ENCODE assay signal across 8 cellular contexts in genomic region chr17:4949321-4950074, GRCh38. TPM values are rescaled to one million over a fixed set of nuclear protein-coding genes. Genes with fewer than 3 reads are reported as not detected.
DNase-seq lines count a peak whose midpoint lies in the region; ATAC-seq and TF ChIP-seq lines count a peak whose summit lies in the region.

No MANE protein-coding gene starts in this region.

- no peak for TF ChIP-seq CTCF in osteoblast (IDR thresholded peaks at IDR 0.05; ENCODE audit: extremely low read depth, low read depth, low read length)
- no peak for TF ChIP-seq CTCF in upper lobe of right lung (IDR thresholded peaks at IDR 0.05)

- peak; percentile 30 for ATAC-seq in GM18873 (IDR thresholded peaks at IDR 0.05; ENCODE audit: low FRiP score, unreplicated experiment)
- peak; percentile 35 for ATAC-seq in HG03439 (IDR thresholded peaks at IDR 0.05; ENCODE audit: unreplicated experiment)
- ATAC-seq in upper lobe of right lung, result peak; percentile 67

- H3K4me3 ChIP-seq in SJCRH30 (peak overlapping the region; percentile 96), osteoblast (ENCODE audit: insufficient read depth, low read length) (peak overlapping the region; percentile 96), upper lobe of right lung (peak overlapping the region; percentile 99)

- peak; percentile 20 for DNase-seq in AG08395 (ENCODE audit: low spot score)
- peak; percentile 81 to 85 for DNase-seq in SJCRH30
- peak; percentile 86 for DNase-seq in activated naive CD4-positive, alpha-beta T cell treated with anti-CD3 and anti-CD28 coated beads for 36 hours
- peak; percentile 88 for DNase-seq in glomerular visceral epithelial cell (ENCODE audit: extremely low spot score)
- peak; percentile 94 for DNase-seq in osteoblast (ENCODE audit: insufficient read length, low spot score, missing footprints)
- DNase-seq in upper lobe of right lung, result peak; percentile 94

- peaks cover 34% of the 10 kb centered on the region for H4K20me1 ChIP-seq in osteoblast (ENCODE audit: insufficient read depth, low read length)

- peak overlapping the region; percentile 97 for H3K4me3 Mint-ChIP-seq in activated naive CD4-positive, alpha-beta T cell treated with anti-CD3 and anti-CD28 coated beads for 36 hours

- peak overlapping the region; percentile 99 for H3K27ac Mint-ChIP-seq in activated naive CD4-positive, alpha-beta T cell treated with anti-CD3 and anti-CD28 coated beads for 36 hours

- peaks cover 38% of the 10 kb centered on the region for H3K79me2 ChIP-seq in osteoblast (ENCODE audit: insufficient read depth, low read length)

- H3K27me3 ChIP-seq in SJCRH30 (no peaks in the 10 kb centered on the region), osteoblast (ENCODE audit: insufficient read depth, low read length) (no peaks in the 10 kb centered on the region), upper lobe of right lung (no peaks in the 10 kb centered on the region)

- H3K27me3 Mint-ChIP-seq in activated naive CD4-positive, alpha-beta T cell treated with anti-CD3 and anti-CD28 coated beads for 36 hours (ENCODE audit: low read depth), result no peaks in the 10 kb centered on the region

- peaks cover 40% of the 10 kb centered on the region for H3K36me3 ChIP-seq in SJCRH30
- H3K36me3 ChIP-seq in osteoblast (ENCODE audit: insufficient read depth, low read length), result peaks cover 23% of the 10 kb centered on the region
- H3K36me3 ChIP-seq in upper lobe of right lung, result peaks cover 23% of the 10 kb centered on the region

- peak overlapping the region; percentile 97 for H3K4me2 ChIP-seq in osteoblast (ENCODE audit: insufficient read depth, low read length)

- CTCF ChIA-PET in activated naive CD4-positive, alpha-beta T cell treated with anti-CD3 and anti-CD28 coated beads for 36 hours (lab: Charles Lee), result no interaction called here

- peak overlapping the region; percentile 84 for H2AFZ ChIP-seq in osteoblast (ENCODE audit: low read length)

- H3K9me3 ChIP-seq in SJCRH30 (replicated peaks) (no peaks in the 10 kb centered on the region), osteoblast (ENCODE audit: low read depth, low read length) (no peaks in the 10 kb centered on the region), upper lobe of right lung (no peaks in the 10 kb centered on the region)

- intact Hi-C loops in activated naive CD4-positive, alpha-beta T cell treated with anti-CD3 and anti-CD28 coated beads for 36 hours (cut with micrococcal nuclease), result loop anchor here (1.0 to 10.0 kb wide), 7 partner anchors 40 to 985 kb away; partner anchors contain the start of genes ARRB2, ATP2A3, CYB5D2 and INCA1
- intact Hi-C loops in upper lobe of right lung (cut with DNase I), result no loop called here

- H3K4me1 ChIP-seq in SJCRH30 (peaks cover 30% of the 10 kb centered on the region), osteoblast (ENCODE audit: insufficient read depth, low read length) (peaks cover 54% of the 10 kb centered on the region), upper lobe of right lung (peaks cover 40% of the 10 kb centered on the region)

- H3K36me3 Mint-ChIP-seq in activated naive CD4-positive, alpha-beta T cell treated with anti-CD3 and anti-CD28 coated beads for 36 hours (ENCODE audit: low read depth), result peaks cover 33% of the 10 kb centered on the region

- H3K4me1 Mint-ChIP-seq in activated naive CD4-positive, alpha-beta T cell treated with anti-CD3 and anti-CD28 coated beads for 36 hours (ENCODE audit: low read depth), result peaks cover 29% of the 10 kb centered on the region

- peak overlapping the region; percentile 98 for H3K27ac ChIP-seq in SJCRH30
- H3K27ac ChIP-seq in osteoblast (ENCODE audit: low read depth, low read length), result peak overlapping the region; percentile 72
- peak overlapping the region; percentile 97 for H3K27ac ChIP-seq in upper lobe of right lung

- no peaks in the 10 kb centered on the region for H3K9me3 Mint-ChIP-seq in activated naive CD4-positive, alpha-beta T cell treated with anti-CD3 and anti-CD28 coated beads for 36 hours

RNA-seq across cellular contexts. Expression of gene PFN1, which starts 1.2 kb away (rescaled TPM):
- total RNA-seq in SJCRH30 (2014; rRNA removed; shearing (Covaris generic)), result 1,061 and 1,115 TPM in 2 replicates
- 1,000 to 10,000 TPM; 1,812 to 1,876 TPM for total RNA-seq in activated naive CD4-positive, alpha-beta T cell treated with anti-CD3 and anti-CD28 coated beads for 36 hours
- total RNA-seq in osteoblast (347 and 425 TPM in 2 replicates), upper lobe of right lung (457 TPM)

RNA-seq across cellular contexts. Expression of gene ENO3, which starts 1.4 kb away (rescaled TPM):
- 124 and 129 TPM in 2 replicates for total RNA-seq in SJCRH30 (2014; rRNA removed; shearing (Covaris generic))
- total RNA-seq in activated naive CD4-positive, alpha-beta T cell treated with anti-CD3 and anti-CD28 coated beads for 36 hours, result 10 to 100 TPM; 26.7 to 28.9 TPM
- 2.9 TPM in 2 replicates for total RNA-seq in osteoblast
- 8.6 TPM for total RNA-seq in upper lobe of right lung

RNA-seq across cellular contexts. Expression of gene RNF167, which starts 9.4 kb away (rescaled TPM):
- total RNA-seq in SJCRH30 (2014; rRNA removed; shearing (Covaris generic)), result 35.7 and 38.7 TPM in 2 replicates
- total RNA-seq in activated naive CD4-positive, alpha-beta T cell treated with anti-CD3 and anti-CD28 coated beads for 36 hours, result 100 to 1,000 TPM; 133 to 140 TPM
- total RNA-seq in osteoblast (25.3 and 26.5 TPM in 2 replicates), upper lobe of right lung (92.9 TPM)

RNA-seq across cellular contexts. Expression of gene SLC25A11, which starts 9.7 kb away (rescaled TPM):
- 43.9 and 45.3 TPM in 2 replicates for total RNA-seq in SJCRH30 (2014; rRNA removed; shearing (Covaris generic))
- total RNA-seq in activated naive CD4-positive, alpha-beta T cell treated with anti-CD3 and anti-CD28 coated beads for 36 hours, result 10 to 100 TPM; 63.8 to 65.2 TPM
- total RNA-seq in osteoblast (43.6 and 47.4 TPM in 2 replicates), upper lobe of right lung (55.0 TPM)

RNA-seq across cellular contexts. Expression of gene GP1BA, which starts 17.4 kb away (rescaled TPM):
- total RNA-seq in SJCRH30 (2014; rRNA removed; shearing (Covaris generic)), result not detected in 2 replicates
- total RNA-seq in activated naive CD4-positive, alpha-beta T cell treated with anti-CD3 and anti-CD28 coated beads for 36 hours, result not detected
- total RNA-seq in osteoblast (not detected in 2 replicates), upper lobe of right lung (0.55 TPM)

Comparison
In these comparisons a context has a peak if more than half of its experiments do, and no peak if none do; other contexts are left out.
1. Peak in every context shown above with its lines: DNase-seq, ATAC-seq, H3K4me3 ChIP-seq and H3K27ac ChIP-seq.
2. DNase-seq: peak in every context shown above with its lines; median percentile 94 in osteoblast; 94 in upper lobe of right lung; 88 in glomerular visceral epithelial cell; 86 in activated naive CD4-positive, alpha-beta T cell treated with anti-CD3 and anti-CD28 coated beads for 36 hours; 83 in SJCRH30; 20 in AG08395.